Comparison of ENCODE assay signal across 1 cellular context in genomic region chr1:156258859-156259258, GRCh38.
TF ChIP-seq lines count a peak whose summit lies in the region.

No MANE protein-coding gene starts in this region.

TF ChIP-seq in HepG2, 621 proteins besides CTCF, POLR2A, EP300 and RAD21:
- no peak for TF ChIP-seq ZBTB2 (CRISPR knock-in tag; IDR thresholded peaks at IDR 0.05; ENCODE audit: low read depth)
- no peak for TF ChIP-seq ZBTB26 (CRISPR knock-in tag; IDR thresholded peaks at IDR 0.05; ENCODE audit: borderline replicate concordance)
- no peak for TF ChIP-seq ZFP36L1 (CRISPR knock-in tag; IDR thresholded peaks at IDR 0.05)
- TF ChIP-seq AGO2 (optimal IDR thresholded peaks at IDR 0.05; ENCODE audit: low read depth, low read length), result peak; percentile 32
- no peak for TF ChIP-seq ZSCAN30 (CRISPR knock-in tag; IDR thresholded peaks at IDR 0.05)
- no peak for TF ChIP-seq THAP11 (CRISPR knock-in tag; IDR thresholded peaks at IDR 0.05)
- no peak for TF ChIP-seq NFIC (IDR thresholded peaks at IDR 0.05; ENCODE audit: low read length)
- no peak for TF ChIP-seq ZNF780A (CRISPR knock-in tag; IDR thresholded peaks at IDR 0.05)
